ENCODE assay signal across 20 cellular contexts in genomic region chr5:40474250-40474649, GRCh38.
DNase-seq lines count a peak whose midpoint lies in the region; ATAC-seq, FAIRE-seq and TF ChIP-seq lines count a peak whose summit lies in the region.
"Had no signal": no experiment of that assay in that cellular context is flagged by ENCODE, and none has a peak within 500 bp of the region (broad histone marks: within the 10 kb centered on the region; RNA-seq: fewer than 3 reads in every experiment).

No MANE protein-coding gene starts in this region.

- no peak overlapping the region for H2BK15ac ChIP-seq in H9 (ENCODE audit: low read depth, low read length)
- no peak overlapping the region for H2BK15ac ChIP-seq in H1 (ENCODE audit: low read length)

- no CpG with 5 or more reads among the region's 2 CpGs for WGBS in H9 (ENCODE audit: extremely low coverage, insufficient read length, low lambda C conversion rate)
- 96% methylated on average over 2 of the region's 2 CpGs; no CpG with 5 or more reads in 1 of the 2 experiments for WGBS in H1 (ENCODE audit: extremely low coverage in 1 of 2, insufficient coverage in 1 of 2, insufficient read length in 1 of 2, insufficient replicate concordance in 2 of 2, low coverage in 1 of 2, low lambda C conversion rate in 2 of 2, missing lambda C conversion rate in 1 of 2), 2 experiments
- WGBS in GM23248 (ENCODE audit: low coverage in 1 of 2, low lambda C conversion rate in 2 of 2, missing lambda C conversion rate in 2 of 2), 2 experiments, result 83 to 98% methylated on average over 2 of the region's 2 CpGs

- no peaks in the 10 kb centered on the region for H3K9me3 Mint-ChIP-seq in H9
- peaks cover 0 to 31% (median 0%) of the 10 kb centered on the region in 11 donors for H3K9me3 Mint-ChIP-seq in naive thymus-derived CD4-positive, alpha-beta T cell

- no peak for TF ChIP-seq POLR2A in H1 (IDR thresholded peaks at IDR 0.05; ENCODE audit: control extremely low read depth in 1 of 2, low read depth in 2 of 2, low read length in 2 of 2)

- H2AFZ ChIP-seq in DND-41 (ENCODE audit: low read depth, low read length) (no peak overlapping the region), H9 (ENCODE audit: low read length) (peak overlapping the region; percentile 73), H1 (ENCODE audit: low read length) (peak overlapping the region; percentile 99), GM23248 (no peak overlapping the region)

- H3K27me3 Mint-ChIP-seq in H9 (ENCODE audit: low read depth), result no peaks in the 10 kb centered on the region; the same call in none of the 2 replicates
- no peaks in the 10 kb centered on the region for H3K27me3 Mint-ChIP-seq in naive thymus-derived CD4-positive, alpha-beta T cell
- H3K27me3 Mint-ChIP-seq: CD4-positive, alpha-beta memory T cell had no signal

- H2BK120ac ChIP-seq in H9 (ENCODE audit: low read depth, low read length, poor library complexity, severe bottlenecking) (no peak overlapping the region), H1 (replicated peaks; ENCODE audit: low read depth, low read length) (no peak overlapping the region)

- H3F3A ChIP-seq in GM23248 (ENCODE audit: insufficient read depth), result peaks cover 20% of the 10 kb centered on the region

- no peak for TF ChIP-seq EP300 in H1 (IDR thresholded peaks at IDR 0.05; ENCODE audit: borderline replicate concordance in 1 of 2, low read depth in 2 of 2, low read length in 2 of 2)

- POLR2A ChIA-PET in H1 (lab: Charles Lee; ENCODE audit: partially characterized antibody), result no interaction called here
- POLR2A ChIA-PET in naive thymus-derived CD4-positive, alpha-beta T cell (lab: Charles Lee), result no interaction called here

- H4K5ac ChIP-seq in H9 (ENCODE audit: insufficient read length, low read depth, low read length), result no peak overlapping the region
- no peak overlapping the region for H4K5ac ChIP-seq in H1 (ENCODE audit: insufficient read length, low read depth, low read length)

- H3K79me2 ChIP-seq in DND-41 (ENCODE audit: insufficient read depth, low read length) (no peaks in the 10 kb centered on the region), H9 (ENCODE audit: insufficient read depth, low read length) (no peaks in the 10 kb centered on the region), H1 (ENCODE audit: control insufficient read depth in 1 of 2, insufficient read depth in 2 of 2, low read length in 2 of 2) (no peaks in the 10 kb centered on the region), GM23248 (ENCODE audit: insufficient read depth) (no peaks in the 10 kb centered on the region)

- no peaks in the 10 kb centered on the region for H3K9me2 ChIP-seq in GM23248 (ENCODE audit: insufficient read depth)

- H3K36me3 ChIP-seq in DND-41 (ENCODE audit: insufficient read depth, low read length) (no peaks in the 10 kb centered on the region), H1 (ENCODE audit: control insufficient read depth in 2 of 4, insufficient read depth in 4 of 4, low read length in 3 of 4) (no peaks in the 10 kb centered on the region), GM23248 (ENCODE audit: low read depth) (no peaks in the 10 kb centered on the region)
- H3K36me3 ChIP-seq in naive thymus-derived CD4-positive, alpha-beta T cell (ENCODE audit: control insufficient read depth in 2 of 3, insufficient read depth in 3 of 3, low read length in 3 of 3), result no peaks in the 10 kb centered on the region
- H3K36me3 ChIP-seq: BLaER1, HAP-1 had no signal

- no peak overlapping the region for H3K4ac ChIP-seq in H9 (ENCODE audit: low read depth, low read length)
- no peak overlapping the region for H3K4ac ChIP-seq in H1 (replicated peaks; ENCODE audit: insufficient read length, low read depth, low read length)

- H4K20me1 ChIP-seq in DND-41 (ENCODE audit: insufficient read depth, low read length), result no peaks in the 10 kb centered on the region
- H4K20me1 ChIP-seq in H9 (ENCODE audit: control insufficient read depth, insufficient read depth, insufficient read length), result no peaks in the 10 kb centered on the region
- H4K20me1 ChIP-seq in H1 (replicated peaks in 1 of 2; ENCODE audit: control insufficient read depth in 1 of 2, insufficient read depth in 2 of 2, low read length in 2 of 2), result no peaks in the 10 kb centered on the region
- H4K20me1 ChIP-seq in GM23248 (ENCODE audit: insufficient read depth), result no peaks in the 10 kb centered on the region
- H4K20me1 ChIP-seq: BLaER1 had no signal

- H3K4me3 ChIP-seq in DND-41 (ENCODE audit: low read depth in 1 of 2, low read length in 2 of 2), result no peak overlapping the region
- no peak overlapping the region for H3K4me3 ChIP-seq in H1 (ENCODE audit: extremely low read depth in 1 of 4, insufficient read depth in 2 of 4, low read depth in 3 of 4, low read length in 4 of 4)
- no peak overlapping the region for H3K4me3 ChIP-seq in GM23248
- H3K4me3 ChIP-seq in naive thymus-derived CD4-positive, alpha-beta T cell (ENCODE audit: low read length), result no peak overlapping the region
- H3K4me3 ChIP-seq: BLaER1, HAP-1 had no signal

- H3K9me3 ChIP-seq in DND-41 (ENCODE audit: insufficient read depth, low read length, severe bottlenecking) (no peaks in the 10 kb centered on the region), H9 (ENCODE audit: control insufficient read depth, low read depth, low read length) (no peaks in the 10 kb centered on the region), H1 (ENCODE audit: insufficient read depth in 2 of 2, low read depth in 1 of 2, low read length in 1 of 2) (no peaks in the 10 kb centered on the region), GM23248 (ENCODE audit: low read depth) (no peaks in the 10 kb centered on the region)
- no peaks in the 10 kb centered on the region for H3K9me3 ChIP-seq in naive thymus-derived CD4-positive, alpha-beta T cell (ENCODE audit: control insufficient read depth in 2 of 3, low read length in 3 of 3)
- H3K9me3 ChIP-seq: HAP-1 had no signal

- H3K18ac ChIP-seq in H9 (ENCODE audit: insufficient read length, low read depth, low read length) (peak overlapping the region; percentile 75), H1 (ENCODE audit: extremely low read depth, low read length) (0 out of 2 replicates have a peak overlapping the region, but pooled peaks have one; percentile 38)

- H3K27ac Mint-ChIP-seq in H9, result no peak overlapping the region
- H3K27ac Mint-ChIP-seq in naive thymus-derived CD4-positive, alpha-beta T cell, result no peak overlapping the region
- H3K27ac Mint-ChIP-seq: CD14-positive monocyte; CD4-positive, alpha-beta memory T cell had no signal

- no peak overlapping the region for H2BK12ac ChIP-seq in H9 (ENCODE audit: insufficient read length, low read depth, low read length)
- no peak overlapping the region for H2BK12ac ChIP-seq in H1 (ENCODE audit: low read depth, low read length)

- no peaks in the 10 kb centered on the region for H3K27me3 ChIP-seq in DND-41 (ENCODE audit: insufficient read depth, low read length, poor library complexity)
- no peaks in the 10 kb centered on the region for H3K27me3 ChIP-seq in H9 (ENCODE audit: insufficient read depth, low read length)
- H3K27me3 ChIP-seq in H1 (replicated peaks in 1 of 4; ENCODE audit: control insufficient read depth in 3 of 4, extremely low read depth in 1 of 4, insufficient read depth in 3 of 4, low read length in 3 of 4), result no peaks in the 10 kb centered on the region
- H3K27me3 ChIP-seq in GM23248 (replicated peaks; ENCODE audit: insufficient read depth), result no peaks in the 10 kb centered on the region; the same call in 1 of the 2 replicates
- H3K27me3 ChIP-seq in naive thymus-derived CD4-positive, alpha-beta T cell (ENCODE audit: control insufficient read depth in 2 of 2, insufficient read depth in 2 of 2, low read length in 2 of 2), result no peaks in the 10 kb centered on the region
- H3K27me3 ChIP-seq: BLaER1 had no signal

- H3K23ac ChIP-seq in H9 (ENCODE audit: insufficient read length, low read depth, low read length) (no peak overlapping the region), H1 (ENCODE audit: insufficient read length) (no peak overlapping the region)

- H3K27ac ChIP-seq in DND-41 (ENCODE audit: low read length) (peak overlapping the region; percentile 40), H9 (ENCODE audit: insufficient read length, low read depth, low read length) (no peak overlapping the region), H1 (ENCODE audit: low read depth, low read length) (peak overlapping the region; percentile 36; the same call in 1 of the 2 replicates), GM23248 (no peak overlapping the region)
- H3K27ac ChIP-seq in naive thymus-derived CD4-positive, alpha-beta T cell (ENCODE audit: low read depth, low read length), result no peak overlapping the region
- H3K27ac ChIP-seq: BLaER1 had no signal

- peak overlapping the region; percentile 65; the same call in 1 of the 2 replicates for H3K14ac ChIP-seq in H9 (ENCODE audit: insufficient read depth, low read length)
- no peak overlapping the region for H3K14ac ChIP-seq in H1 (ENCODE audit: insufficient read length)

- no peak overlapping the region for H4K91ac ChIP-seq in H9 (ENCODE audit: insufficient read length, low read depth, low read length)
- no peak overlapping the region for H4K91ac ChIP-seq in H1 (replicated peaks; ENCODE audit: insufficient read length, low read length)

- H3K4me2 ChIP-seq in DND-41 (ENCODE audit: insufficient read depth, low read length) (no peak overlapping the region), H9 (ENCODE audit: insufficient read depth, insufficient read length, low read length) (no peak overlapping the region), H1 (ENCODE audit: insufficient read depth in 1 of 2, low read depth in 2 of 2, low read length in 2 of 2) (no peak overlapping the region), GM23248 (ENCODE audit: unreplicated experiment) (no peak overlapping the region)
- H3K4me2 ChIP-seq: BLaER1 had no signal

- no peak overlapping the region for H4K8ac ChIP-seq in H9 (replicated peaks; ENCODE audit: insufficient read length, low read depth, low read length)
- H4K8ac ChIP-seq in H1 (ENCODE audit: extremely low read depth, insufficient read depth, low read length), result no peak overlapping the region

- H2BK20ac ChIP-seq in H9 (ENCODE audit: low read depth, low read length, poor library complexity, severe bottlenecking) (no peak overlapping the region), H1 (ENCODE audit: low read length) (no peak overlapping the region)

- no peak overlapping the region for H3K4me3 Mint-ChIP-seq in H9
- no peak overlapping the region for H3K4me3 Mint-ChIP-seq in naive thymus-derived CD4-positive, alpha-beta T cell
- H3K4me3 Mint-ChIP-seq: CD14-positive monocyte; CD4-positive, alpha-beta memory T cell had no signal

- in situ Hi-C loops in GM23248 (cut with MboI), result no loop called here

- no peak overlapping the region for H2BK5ac ChIP-seq in H9 (ENCODE audit: insufficient read length, low read length)
- 0 out of 2 replicates have a peak overlapping the region, but pooled peaks have one; percentile 19 for H2BK5ac ChIP-seq in H1 (ENCODE audit: low read depth, low read length)

- intact Hi-C loops in naive thymus-derived CD4-positive, alpha-beta T cell (cut with micrococcal nuclease), result no loop called here

- no peaks in the 10 kb centered on the region for H3K4me1 Mint-ChIP-seq in H9
- peaks cover 0 to 6% (median 0%) of the 10 kb centered on the region in 7 donors for H3K4me1 Mint-ChIP-seq in naive thymus-derived CD4-positive, alpha-beta T cell
- H3K4me1 Mint-ChIP-seq: CD14-positive monocyte had no signal

- H3K23me2 ChIP-seq in H9 (ENCODE audit: insufficient read length, low read depth, low read length, poor library complexity, severe bottlenecking) (no peaks in the 10 kb centered on the region), H1 (ENCODE audit: low read depth, low read length) (no peaks in the 10 kb centered on the region)

- DNase-seq in DND-41, result peak; percentile 14
- DNase-seq in H9, result peak; percentile 62
- DNase-seq in H1 (ENCODE audit: low read depth in 1 of 2, low spot score in 2 of 2), result peak in 1 of 2 experiments; percentile 13
- peak; percentile 22 for DNase-seq in iPS-NIHi11 (ENCODE audit: low spot score)
- DNase-seq in GM23248, result no peak
- DNase-seq in naive thymus-derived CD4-positive, alpha-beta T cell, result no peak
- DNase-seq: 8988T; CD4-positive, alpha-beta memory T cell; DMS153; DMS79; GOT3; KG1 had no signal

- no peak overlapping the region for H2AK5ac ChIP-seq in H9 (ENCODE audit: insufficient read length, low read length)
- no peak overlapping the region for H2AK5ac ChIP-seq in H1 (ENCODE audit: low read depth, low read length)

- H3K9ac ChIP-seq in DND-41 (ENCODE audit: low read depth, low read length) (no peak overlapping the region), H9 (ENCODE audit: extremely low read depth, insufficient read length, low read length) (no peak overlapping the region), H1 (replicated peaks in 1 of 4; ENCODE audit: extremely low read depth in 1 of 4, low read depth in 3 of 4, low read length in 3 of 4) (no peak overlapping the region; a peak in 1 of 7 replicates), GM23248 (no peak overlapping the region)
- H3K9ac ChIP-seq: BLaER1 had no signal

- 0 out of 4 replicates have a peak, but pooled peaks of 1 of the 2 experiments have one; percentile 11 for TF ChIP-seq RAD21 in H1 (IDR thresholded peaks at IDR 0.05 in 1 of 2, conservative IDR thresholded peaks at IDR 0.05 in 1 of 2; ENCODE audit: low read depth in 2 of 2, low read length in 2 of 2)

- CTCF ChIA-PET in H1 (lab: Charles Lee; ENCODE audit: partially characterized antibody), result interaction anchor here (0.7 to 1.2 kb wide), 3 partner anchors 16 to 56 kb away, joined by 3 read pairs; no protein-coding TSS in a partner anchor
- CTCF ChIA-PET in naive thymus-derived CD4-positive, alpha-beta T cell (lab: Charles Lee), result no interaction called here

- no peaks in the 10 kb centered on the region; a peak in 1 of 7 replicates for H3K36me3 Mint-ChIP-seq in H9 (ENCODE audit: insufficient read depth in 1 of 3, low read depth in 3 of 3)
- H3K36me3 Mint-ChIP-seq in naive thymus-derived CD4-positive, alpha-beta T cell, result peaks cover 0 to 25% (median 0%) of the 10 kb centered on the region in 5 donors
- H3K36me3 Mint-ChIP-seq: CD4-positive, alpha-beta memory T cell had no signal

- H3K79me1 ChIP-seq in H9 (ENCODE audit: insufficient read depth, low read depth, low read length, poor library complexity, severe bottlenecking), result no peaks in the 10 kb centered on the region
- H3K79me1 ChIP-seq in H1 (ENCODE audit: low read depth, low read length), result no peaks in the 10 kb centered on the region

- no peak overlapping the region for H3K56ac ChIP-seq in H9 (ENCODE audit: insufficient read length, low read depth, low read length)
- no peak overlapping the region for H3K56ac ChIP-seq in H1 (replicated peaks; ENCODE audit: insufficient read length, low read depth, low read length)

- no peak overlapping the region for H3T11ph ChIP-seq in H9 (ENCODE audit: low read length)

- TF ChIP-seq CTCF in DND-41 (IDR thresholded peaks at IDR 0.05; ENCODE audit: borderline replicate concordance, extremely low read depth, low read length, poor library complexity, severe bottlenecking), result peak; percentile 22
- TF ChIP-seq CTCF in H9 (conservative IDR thresholded peaks at IDR 0.05), result no peak
- no peak for TF ChIP-seq CTCF in H1 (IDR thresholded peaks at IDR 0.05; ENCODE audit: control extremely low read depth in 1 of 3, insufficient read depth in 1 of 3, low read depth in 1 of 3, low read length in 3 of 3)

- ATAC-seq in DND-41 (ENCODE audit: insufficient read depth, low read depth) (peak; percentile 29; the same call in 1 of the 3 replicates), HG03135 (IDR thresholded peaks at IDR 0.05; ENCODE audit: unreplicated experiment) (no peak), HG02970 (IDR thresholded peaks at IDR 0.05; ENCODE audit: low FRiP score, unreplicated experiment) (no peak)
- no peak for ATAC-seq in naive thymus-derived CD4-positive, alpha-beta T cell

- H3K4me1 ChIP-seq in DND-41 (ENCODE audit: insufficient read depth, low read length) (peaks cover 8% of the 10 kb centered on the region; the same call in 1 of the 2 replicates), H9 (ENCODE audit: insufficient read depth, low read length) (no peaks in the 10 kb centered on the region), H1 (replicated peaks in 1 of 4; ENCODE audit: control insufficient read depth in 3 of 4, insufficient read depth in 4 of 4, low read length in 3 of 4) (no peaks in the 10 kb centered on the region; a peak in 1 of 7 replicates), GM23248 (ENCODE audit: insufficient read depth) (peaks cover 25% of the 10 kb centered on the region)
- H3K4me1 ChIP-seq in naive thymus-derived CD4-positive, alpha-beta T cell (ENCODE audit: control insufficient read depth in 2 of 2, insufficient read depth in 2 of 2, low read length in 2 of 2), result no peaks in the 10 kb centered on the region
- H3K4me1 ChIP-seq: BLaER1, HAP-1 had no signal

- no peak for FAIRE-seq in H1 (lab: Jason Lieb, UNC)
- FAIRE-seq: GM12891, GM19239, HTR-8/SVneo had no signal

Comparison
In these comparisons a context has a peak if more than half of its experiments do, and no peak if none do; other contexts are left out.
1. DNase-seq: peak in DND-41 (single experiment), H9 (single experiment) and iPS-NIHi11 (single experiment); none in GM23248 (single experiment) and naive thymus-derived CD4-positive, alpha-beta T cell (0 of 9).
2. H2AFZ ChIP-seq: peak in H9 (single experiment) and H1 (single experiment); none in DND-41 (single experiment) and GM23248 (single experiment).
3. H3K27ac ChIP-seq: peak in DND-41 (single experiment) and H1 (single experiment); none in H9 (single experiment), GM23248 (single experiment) and naive thymus-derived CD4-positive, alpha-beta T cell (single experiment).